ENCODE assay signal across 10 cellular contexts in the genomic region with DNA sequence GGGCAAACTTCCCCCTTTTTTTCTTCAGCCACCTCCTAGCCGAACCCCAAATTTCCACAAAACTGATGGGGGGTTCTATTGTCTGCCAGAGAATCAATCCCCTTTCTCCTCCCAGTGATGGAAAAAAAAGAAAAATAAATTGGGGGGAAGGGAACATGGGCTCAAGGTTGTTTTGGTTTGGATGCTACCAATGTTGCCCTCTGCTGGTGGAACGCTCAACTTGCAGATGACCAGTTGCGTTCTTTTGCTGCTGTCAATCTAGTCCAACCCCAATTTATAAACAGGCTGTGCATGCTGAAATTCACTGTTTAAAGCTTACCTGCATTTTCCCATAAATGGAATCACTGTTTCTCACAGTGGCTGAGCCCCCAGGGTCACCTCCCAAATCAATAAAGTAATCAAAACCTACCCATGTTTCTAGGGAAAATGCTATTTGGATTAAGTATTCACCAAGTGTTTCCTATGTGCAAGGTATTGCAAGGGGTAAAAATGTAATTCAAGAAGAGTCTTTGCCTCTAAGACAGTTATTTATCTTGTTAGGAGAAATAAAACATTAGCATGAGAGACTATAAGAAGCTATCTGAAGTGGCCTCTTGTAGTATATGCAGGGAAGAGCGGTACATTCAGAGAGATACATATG.
DNase-seq lines count a peak whose midpoint lies in the region; ATAC-seq lines count a peak whose summit lies in the region.
"Had no signal": no experiment of that assay in that cellular context is flagged by ENCODE, and none has a peak within 500 bp of the region (broad histone marks: within the 10 kb centered on the region; RNA-seq: fewer than 3 reads in every experiment).

No MANE protein-coding gene starts in this region.

- no peaks in the 10 kb centered on the region for H3K36me3 Mint-ChIP-seq in CD4-positive, CD25-positive, alpha-beta regulatory T cell
- H3K36me3 Mint-ChIP-seq in activated naive CD4-positive, alpha-beta T cell treated with anti-CD3 and anti-CD28 coated beads for 36 hours (ENCODE audit: low read depth) = no peaks in the 10 kb centered on the region
- H3K36me3 Mint-ChIP-seq: naive thymus-derived CD8-positive, alpha-beta T cell; T-cell had no signal

- peaks cover 9% of the 10 kb centered on the region for H3K27me3 Mint-ChIP-seq in CD4-positive, CD25-positive, alpha-beta regulatory T cell
- peaks cover 3% of the 10 kb centered on the region for H3K27me3 Mint-ChIP-seq in activated naive CD4-positive, alpha-beta T cell treated with anti-CD3 and anti-CD28 coated beads for 36 hours (ENCODE audit: low read depth)

- no peaks in the 10 kb centered on the region for H3K27me3 ChIP-seq in CD4-positive, CD25-positive, alpha-beta regulatory T cell (ENCODE audit: control insufficient read depth, insufficient read depth, low read length)

- no peak overlapping the region for H3K4me3 ChIP-seq in CD4-positive, CD25-positive, alpha-beta regulatory T cell (ENCODE audit: low read depth, low read length)

- ATAC-seq in CD4-positive, CD25-positive, alpha-beta regulatory T cell (ENCODE audit: low read depth in 2 of 2) = no peak
- peak; percentile 44 for ATAC-seq in GM18907 (IDR thresholded peaks at IDR 0.05; ENCODE audit: unreplicated experiment)
- no peak for ATAC-seq in GM19035 (IDR thresholded peaks at IDR 0.05; ENCODE audit: unreplicated experiment)
- no peak for ATAC-seq in HG02798 (IDR thresholded peaks at IDR 0.05; ENCODE audit: poor library complexity, unreplicated experiment)
- ATAC-seq: naive thymus-derived CD8-positive, alpha-beta T cell; T-cell had no signal

- no peaks in the 10 kb centered on the region for H3K36me3 ChIP-seq in CD4-positive, CD25-positive, alpha-beta regulatory T cell (ENCODE audit: control insufficient read depth, insufficient read depth, low read length)

- H3K27ac Mint-ChIP-seq in CD4-positive, CD25-positive, alpha-beta regulatory T cell = no peak overlapping the region
- H3K27ac Mint-ChIP-seq in activated naive CD4-positive, alpha-beta T cell treated with anti-CD3 and anti-CD28 coated beads for 36 hours = no peak overlapping the region
- H3K27ac Mint-ChIP-seq: naive thymus-derived CD8-positive, alpha-beta T cell; T-cell had no signal

- no peaks in the 10 kb centered on the region for H3K9me3 ChIP-seq in CD4-positive, CD25-positive, alpha-beta regulatory T cell (ENCODE audit: control insufficient read depth in 2 of 2, low read length in 2 of 2)

- no peak overlapping the region for H3K27ac ChIP-seq in CD4-positive, CD25-positive, alpha-beta regulatory T cell (ENCODE audit: insufficient read depth, low read length, poor library complexity, severe bottlenecking)

- CTCF ChIA-PET in activated naive CD4-positive, alpha-beta T cell treated with anti-CD3 and anti-CD28 coated beads for 36 hours (lab: Charles Lee) = interaction anchor here (0.7 to 2.7 kb wide), 3 partner anchors 31 to 419 kb away, joined by 3 to 11 read pairs (median 3); no protein-coding TSS in a partner anchor

- H3K4me3 Mint-ChIP-seq in CD4-positive, CD25-positive, alpha-beta regulatory T cell = no peak overlapping the region
- no peak overlapping the region for H3K4me3 Mint-ChIP-seq in activated naive CD4-positive, alpha-beta T cell treated with anti-CD3 and anti-CD28 coated beads for 36 hours
- H3K4me3 Mint-ChIP-seq: naive thymus-derived CD8-positive, alpha-beta T cell; T-cell had no signal

- intact Hi-C loops in activated naive CD4-positive, alpha-beta T cell treated with anti-CD3 and anti-CD28 coated beads for 36 hours (cut with micrococcal nuclease) = loop anchor here (1.0 to 5.0 kb wide), 4 partner anchors 173 to 414 kb away; no protein-coding TSS in a partner anchor

- no peaks in the 10 kb centered on the region for H3K4me1 ChIP-seq in CD4-positive, CD25-positive, alpha-beta regulatory T cell (ENCODE audit: control insufficient read depth, insufficient read depth, low read length, poor library complexity, severe bottlenecking)

- peak in 2 of 3 donors; percentile 15 to 53 for DNase-seq in CD4-positive, CD25-positive, alpha-beta regulatory T cell
- DNase-seq in NCI-H524 treated with DMSO at 0.1 percent for 48 hours (lab: John Stamatoyannopoulos, UW) = peak; percentile 2
- DNase-seq in activated naive CD4-positive, alpha-beta T cell treated with anti-CD3 and anti-CD28 coated beads for 36 hours = peak; percentile 49
- DNase-seq in hepatic stellate cell (ENCODE audit: low spot score) = peak; percentile 43
- peak; percentile 2 to 29 (median 18) for DNase-seq in stimulated activated CD4-positive, alpha-beta T cell treated with anti-CD3 and anti-CD28 coated beads, TNF-alpha, amount 100 ng/mL, for 48 hours (ENCODE audit: low read depth in 3 of 3)

- H3K9me3 Mint-ChIP-seq in CD4-positive, CD25-positive, alpha-beta regulatory T cell = no peaks in the 10 kb centered on the region
- H3K9me3 Mint-ChIP-seq in activated naive CD4-positive, alpha-beta T cell treated with anti-CD3 and anti-CD28 coated beads for 36 hours = no peaks in the 10 kb centered on the region
- H3K9me3 Mint-ChIP-seq: naive thymus-derived CD8-positive, alpha-beta T cell; T-cell had no signal

- no peaks in the 10 kb centered on the region for H3K4me1 Mint-ChIP-seq in CD4-positive, CD25-positive, alpha-beta regulatory T cell
- no peaks in the 10 kb centered on the region for H3K4me1 Mint-ChIP-seq in activated naive CD4-positive, alpha-beta T cell treated with anti-CD3 and anti-CD28 coated beads for 36 hours (ENCODE audit: low read depth)
